20 cellular contexts compared by ENCODE assay signal in genomic region chr13:31110169-31110568, GRCh38. TPM values are rescaled to one million over a fixed set of nuclear protein-coding genes. Genes with fewer than 3 reads are reported as not detected.
DNase-seq lines count a peak whose midpoint lies in the region; ATAC-seq, FAIRE-seq and TF ChIP-seq lines count a peak whose summit lies in the region.
"Had no signal": no experiment of that assay in that cellular context is flagged by ENCODE, and none has a peak within 500 bp of the region (broad histone marks: within the 10 kb centered on the region; RNA-seq: fewer than 3 reads in every experiment).

No MANE protein-coding gene starts in this region.

- in situ Hi-C loops in HepG2 (cut with HindIII; ENCODE audit: extremely low pct_ligation_motif_present, low pct_unique_long_range_greater_than_20kb) = no loop called here

- H3K79me1 ChIP-seq in mesendoderm (ENCODE audit: low read length) = no peaks in the 10 kb centered on the region

- no peaks in the 10 kb centered on the region for H4K20me1 ChIP-seq in HepG2 (ENCODE audit: insufficient read depth, low read length)

- no peak for TF ChIP-seq EP300 in upper lobe of left lung (IDR thresholded peaks at IDR 0.05)
- no peak for TF ChIP-seq EP300 in HepG2 (IDR thresholded peaks at IDR 0.05; ENCODE audit: low read depth in 2 of 2, low read length in 2 of 2)
- TF ChIP-seq EP300 in HepG2 (CRISPR knock-in tag; IDR thresholded peaks at IDR 0.05; ENCODE audit: borderline replicate concordance) = no peak

- H3K4me3 ChIP-seq in mesendoderm (ENCODE audit: low read length) (no peak overlapping the region), upper lobe of left lung (no peak overlapping the region), HepG2 (replicated peaks in 1 of 3; ENCODE audit: insufficient read depth in 1 of 3, low read depth in 2 of 3, low read length in 3 of 3) (no peak overlapping the region), prostate gland (no peak overlapping the region)
- H3K4me3 ChIP-seq: A549 had no signal

- H3K27ac ChIP-seq in mesendoderm (ENCODE audit: low read depth, low read length) = no peak overlapping the region
- H3K27ac ChIP-seq in upper lobe of left lung = no peak overlapping the region
- H3K27ac ChIP-seq in HepG2 (ENCODE audit: extremely low read length, insufficient read depth, low read length) = no peak overlapping the region
- no peak overlapping the region for H3K27ac ChIP-seq in prostate gland
- H3K27ac ChIP-seq: 22Rv1, A549, C4-2B had no signal

- no CpG with 5 or more reads among the region's 7 CpGs for WGBS in mesendoderm (ENCODE audit: extremely low coverage, insufficient coverage, low lambda C conversion rate)
- 83 to 93% methylated on average over 4 to 7 of the region's 7 CpGs for WGBS in upper lobe of left lung, 2 donors
- 27% methylated on average over 1 of the region's 7 CpGs for WGBS in HepG2 (ENCODE audit: low lambda C conversion rate)
- WGBS in prostate gland = 96% methylated on average over 7 of the region's 7 CpGs

- POLR2A ChIA-PET in HepG2 (lab: Yijun Ruan, JAX) = no interaction called here
- POLR2A ChIA-PET in activated CD4-positive, alpha-beta T cell treated with anti-CD3 and anti-CD28 coated beads, Interleukin-2, amount 10 ng/mL, durations not matched to agents 7 days and 5 days (lab: Charles Lee) = no interaction called here

- no peak for TF ChIP-seq POLR2A in upper lobe of left lung (IDR thresholded peaks at IDR 0.05)
- TF ChIP-seq POLR2A in HepG2 (IDR thresholded peaks at IDR 0.05; ENCODE audit: insufficient read depth in 1 of 2, low read depth in 2 of 2, low read length in 2 of 2) = no peak
- no peak for TF ChIP-seq POLR2A in prostate gland (IDR thresholded peaks at IDR 0.05)

- H3K4me2 ChIP-seq in mesendoderm (ENCODE audit: low read length) (no peak overlapping the region), HepG2 (ENCODE audit: low read depth, low read length) (no peak overlapping the region)
- H3K4me2 ChIP-seq: A549 had no signal

- no peaks in the 10 kb centered on the region for H3K79me2 ChIP-seq in mesendoderm (ENCODE audit: control insufficient read depth, insufficient read depth, low read length)
- no peaks in the 10 kb centered on the region for H3K79me2 ChIP-seq in HepG2 (ENCODE audit: insufficient read depth, low read length)

- no peak overlapping the region for H3K23ac ChIP-seq in mesendoderm (ENCODE audit: low read length)

- no peak overlapping the region for H4K8ac ChIP-seq in mesendoderm (ENCODE audit: low read depth, low read length)

- H3K18ac ChIP-seq in mesendoderm (ENCODE audit: low read length) = no peak overlapping the region

- no peak for FAIRE-seq in HepG2 (lab: Jason Lieb, UNC)
- FAIRE-seq: A549, D721Med, G401.6, GM12891, GM19239, H1 had no signal

- no peak for TF ChIP-seq RAD21 in HepG2 (CRISPR knock-in tag; IDR thresholded peaks at IDR 0.05)

- no TSS peak for BruUV-seq in HepG2 (replicated peaks; lab: Mats Ljungman, UMichigan)

- H2BK15ac ChIP-seq in mesendoderm (replicated peaks; ENCODE audit: low read depth) = no peak overlapping the region

- H3K4me1 ChIP-seq in mesendoderm (ENCODE audit: control insufficient read depth, low read depth, low read length) (no peaks in the 10 kb centered on the region), upper lobe of left lung (no peaks in the 10 kb centered on the region), HepG2 (ENCODE audit: insufficient read depth, low read length) (no peaks in the 10 kb centered on the region), prostate gland (replicated peaks) (no peaks in the 10 kb centered on the region)
- H3K4me1 ChIP-seq: A549, Caco-2 had no signal

- TF ChIP-seq CTCF in upper lobe of left lung (IDR thresholded peaks at IDR 0.05) (no peak), HepG2 (CRISPR knock-in tag; IDR thresholded peaks at IDR 0.05) (no peak), prostate gland (IDR thresholded peaks at IDR 0.05) (no peak)

- no peak overlapping the region for H2AK5ac ChIP-seq in mesendoderm (ENCODE audit: low read length)

- no peak overlapping the region for H2AFZ ChIP-seq in HepG2 (ENCODE audit: low read length)

- H3K27ac Mint-ChIP-seq in activated naive CD8-positive, alpha-beta T cell treated with anti-CD3 and anti-CD28 coated beads, Interleukin-2, amount 50 U/mL, for 24 hours = no peak overlapping the region
- H3K27ac Mint-ChIP-seq in activated naive CD8-positive, alpha-beta T cell treated with anti-CD3 and anti-CD28 coated beads for 36 hours = no peak overlapping the region
- no peak overlapping the region for H3K27ac Mint-ChIP-seq in activated CD4-positive, alpha-beta T cell treated with anti-CD3 and anti-CD28 coated beads, Interleukin-2, amount 10 ng/mL, durations not matched to agents 7 days and 5 days
- H3K27ac Mint-ChIP-seq: CD4-positive, alpha-beta T cell; H9 had no signal

- no peak overlapping the region for H2BK5ac ChIP-seq in mesendoderm (ENCODE audit: low read length)

- H3K56ac ChIP-seq in mesendoderm (ENCODE audit: low read length) = peak overlapping the region; percentile 36

- peak; percentile 40 for ATAC-seq in activated naive CD8-positive, alpha-beta T cell treated with anti-CD3 and anti-CD28 coated beads, Interleukin-2, amount 50 U/mL, for 24 hours
- peak; percentile 8 to 38 for ATAC-seq in upper lobe of left lung (ENCODE audit: low FRiP score in 2 of 2)
- ATAC-seq in HepG2 = no peak
- ATAC-seq: A549 had no signal

- no peaks in the 10 kb centered on the region for H3K36me3 Mint-ChIP-seq in activated naive CD8-positive, alpha-beta T cell treated with anti-CD3 and anti-CD28 coated beads, Interleukin-2, amount 50 U/mL, for 24 hours (ENCODE audit: low read depth)
- no peaks in the 10 kb centered on the region for H3K36me3 Mint-ChIP-seq in activated naive CD8-positive, alpha-beta T cell treated with anti-CD3 and anti-CD28 coated beads for 36 hours
- H3K36me3 Mint-ChIP-seq in activated CD4-positive, alpha-beta T cell treated with anti-CD3 and anti-CD28 coated beads, Interleukin-2, amount 10 ng/mL, durations not matched to agents 7 days and 5 days (ENCODE audit: low read depth) = no peaks in the 10 kb centered on the region

- H3K4me3 Mint-ChIP-seq in activated naive CD8-positive, alpha-beta T cell treated with anti-CD3 and anti-CD28 coated beads, Interleukin-2, amount 50 U/mL, for 24 hours = no peak overlapping the region
- H3K4me3 Mint-ChIP-seq in activated naive CD8-positive, alpha-beta T cell treated with anti-CD3 and anti-CD28 coated beads for 36 hours = no peak overlapping the region
- no peak overlapping the region for H3K4me3 Mint-ChIP-seq in activated CD4-positive, alpha-beta T cell treated with anti-CD3 and anti-CD28 coated beads, Interleukin-2, amount 10 ng/mL, durations not matched to agents 7 days and 5 days
- H3K4me3 Mint-ChIP-seq: CD4-positive, alpha-beta T cell; H9 had no signal

- CTCF ChIA-PET in HepG2 (lab: Yijun Ruan, JAX; ENCODE audit: low intra/inter-chr PET ratio, low total read pairs) = no interaction called here
- CTCF ChIA-PET in activated CD4-positive, alpha-beta T cell treated with anti-CD3 and anti-CD28 coated beads, Interleukin-2, amount 10 ng/mL, durations not matched to agents 7 days and 5 days (lab: Charles Lee) = interaction anchor here (1.3 to 2.1 kb wide), 2 partner anchors 13 to 15 kb away, joined by 3 to 11 read pairs; no protein-coding TSS in a partner anchor

- H3K27me3 ChIP-seq in mesendoderm (ENCODE audit: insufficient read depth, low read length, poor library complexity) (no peaks in the 10 kb centered on the region), upper lobe of left lung (no peaks in the 10 kb centered on the region), HepG2 (ENCODE audit: control insufficient read depth in 1 of 2, insufficient read depth in 2 of 2, low read length in 2 of 2) (peaks cover 0 to 20% of the 10 kb centered on the region in 2 experiments; a peak in 2 of 5 replicates), prostate gland (replicated peaks; ENCODE audit: insufficient read depth) (no peaks in the 10 kb centered on the region)

- no peak for DNase-seq in activated naive CD8-positive, alpha-beta T cell treated with anti-CD3 and anti-CD28 coated beads, Interleukin-2, amount 50 U/mL, for 24 hours
- no peak for DNase-seq in activated naive CD8-positive, alpha-beta T cell treated with anti-CD3 and anti-CD28 coated beads for 36 hours
- DNase-seq in mesendoderm (no peak), upper lobe of left lung (no peak), HepG2 (ENCODE audit: low spot score) (no peak), prostate gland (ENCODE audit: low spot score) (no peak)
- no peak for DNase-seq in activated CD4-positive, alpha-beta T cell treated with anti-CD3 and anti-CD28 coated beads, Interleukin-2, amount 10 ng/mL, durations not matched to agents 7 days and 5 days
- DNase-seq: AML-193; Caco-2; CD4-positive, alpha-beta T cell; H9; IMR-90 had no signal

- H3K27me3 Mint-ChIP-seq in activated naive CD8-positive, alpha-beta T cell treated with anti-CD3 and anti-CD28 coated beads, Interleukin-2, amount 50 U/mL, for 24 hours = peaks cover 18% of the 10 kb centered on the region
- H3K27me3 Mint-ChIP-seq in activated naive CD8-positive, alpha-beta T cell treated with anti-CD3 and anti-CD28 coated beads for 36 hours = peaks cover 16% of the 10 kb centered on the region
- peaks cover 22% of the 10 kb centered on the region for H3K27me3 Mint-ChIP-seq in activated CD4-positive, alpha-beta T cell treated with anti-CD3 and anti-CD28 coated beads, Interleukin-2, amount 10 ng/mL, durations not matched to agents 7 days and 5 days
- H3K27me3 Mint-ChIP-seq: CD4-positive, alpha-beta T cell had no signal

- no peaks in the 10 kb centered on the region for H3K4me1 Mint-ChIP-seq in activated naive CD8-positive, alpha-beta T cell treated with anti-CD3 and anti-CD28 coated beads, Interleukin-2, amount 50 U/mL, for 24 hours
- no peaks in the 10 kb centered on the region for H3K4me1 Mint-ChIP-seq in activated naive CD8-positive, alpha-beta T cell treated with anti-CD3 and anti-CD28 coated beads for 36 hours
- H3K4me1 Mint-ChIP-seq in activated CD4-positive, alpha-beta T cell treated with anti-CD3 and anti-CD28 coated beads, Interleukin-2, amount 10 ng/mL, durations not matched to agents 7 days and 5 days = no peaks in the 10 kb centered on the region

- H3K9me3 Mint-ChIP-seq in activated naive CD8-positive, alpha-beta T cell treated with anti-CD3 and anti-CD28 coated beads, Interleukin-2, amount 50 U/mL, for 24 hours = no peaks in the 10 kb centered on the region
- H3K9me3 Mint-ChIP-seq in activated naive CD8-positive, alpha-beta T cell treated with anti-CD3 and anti-CD28 coated beads for 36 hours = no peaks in the 10 kb centered on the region
- no peaks in the 10 kb centered on the region for H3K9me3 Mint-ChIP-seq in activated CD4-positive, alpha-beta T cell treated with anti-CD3 and anti-CD28 coated beads, Interleukin-2, amount 10 ng/mL, durations not matched to agents 7 days and 5 days
- H3K9me3 Mint-ChIP-seq: CD4-positive, alpha-beta T cell; H9 had no signal

- intact Hi-C loops in HepG2 (cut with micrococcal nuclease; ENCODE audit: unreplicated experiment) (no loop called here), prostate gland (cut with DNase I) (no loop called here)

- H3K4ac ChIP-seq in mesendoderm (ENCODE audit: low read depth, low read length) = no peak overlapping the region

- no peak overlapping the region for H2BK120ac ChIP-seq in mesendoderm (ENCODE audit: low read depth, low read length)

- H3K9ac ChIP-seq in mesendoderm (ENCODE audit: low read length) (no peak overlapping the region), HepG2 (ENCODE audit: insufficient read depth, low read depth, low read length) (no peak overlapping the region)

- H3K36me3 ChIP-seq in mesendoderm (ENCODE audit: control insufficient read depth, insufficient read depth, low read length) = no peaks in the 10 kb centered on the region
- no peaks in the 10 kb centered on the region for H3K36me3 ChIP-seq in upper lobe of left lung
- no peaks in the 10 kb centered on the region for H3K36me3 ChIP-seq in HepG2 (replicated peaks in 1 of 2; ENCODE audit: control insufficient read depth in 1 of 2, insufficient read depth in 2 of 2, low read length in 2 of 2)
- H3K36me3 ChIP-seq in prostate gland = no peaks in the 10 kb centered on the region

- H3K9me3 ChIP-seq in upper lobe of left lung (no peaks in the 10 kb centered on the region), HepG2 (ENCODE audit: low read length) (no peaks in the 10 kb centered on the region), prostate gland (no peaks in the 10 kb centered on the region)
- H3K9me3 ChIP-seq: A549, Caco-2 had no signal

- H4K5ac ChIP-seq in mesendoderm (ENCODE audit: low read length) = no peak overlapping the region

RNA-seq across cellular contexts. Expression of gene HSPH1, which starts 51.5 kb away (rescaled TPM):
- 100 to 1,000 TPM; 267 TPM for total RNA-seq in activated naive CD8-positive, alpha-beta T cell treated with anti-CD3 and anti-CD28 coated beads for 36 hours
- polyA plus RNA-seq in mesendoderm (2013, experiment 1 of 2) = 120 TPM
- 115 TPM for polyA plus RNA-seq in mesendoderm (2013, experiment 2 of 2)
- total RNA-seq in upper lobe of left lung (10 to 100 TPM; 32.5 to 93.1 (median 53.2) TPM), HepG2 (2016; rRNA removed; fragmentation: Illumina TruSeq; extraction: Trizol) (62.9 and 131 TPM in 2 replicates), prostate gland (10 to 100 TPM; 33.5 to 60.6 TPM)
- total RNA-seq in HepG2 (2016; cell fraction: cytosol; rRNA removed; fragmentation: Illumina TruSeq; extraction: Trizol; ENCODE audit: low read depth) = 9.3 and 10.6 TPM in 2 replicates
- total RNA-seq in HepG2 (2016; cell fraction: insoluble cytoplasmic fraction; rRNA removed; fragmentation: Illumina TruSeq; extraction: Trizol) = 61.8 and 129 TPM in 2 replicates
- total RNA-seq in HepG2 (2016; cell fraction: membrane; rRNA removed; fragmentation: Illumina TruSeq; extraction: Trizol) = 29.7 and 34.1 TPM in 2 replicates
- total RNA-seq in HepG2 (2016; cell fraction: nucleus; rRNA removed; fragmentation: Illumina TruSeq; extraction: Trizol) = 73.1 and 87.7 TPM in 2 replicates
- polyA plus RNA-seq in HepG2 (2011; rRNA removed) = 11.2 and 13.0 TPM in 2 replicates
- 4.2 and 7.2 TPM in 2 replicates for polyA plus RNA-seq in HepG2 (2011; cell fraction: cytosol; rRNA removed)
- polyA plus RNA-seq in HepG2 (2011; cell fraction: nucleus; rRNA removed) = 11.8 and 15.2 TPM in 2 replicates
- 26.4 and 61.0 TPM in 2 replicates for polyA plus RNA-seq in HepG2 (2012)
- polyA plus RNA-seq in HepG2 (2016; cell fraction: cytosol; fragmentation: Illumina TruSeq; extraction: Trizol; ENCODE audit: low read depth) = 7.7 and 9.3 TPM in 2 replicates
- polyA plus RNA-seq in HepG2 (2016; cell fraction: insoluble cytoplasmic fraction; fragmentation: Illumina TruSeq; extraction: Trizol; ENCODE audit: low read depth) = 135 and 137 TPM in 2 replicates
- polyA plus RNA-seq in HepG2 (2016; cell fraction: membrane; fragmentation: Illumina TruSeq; extraction: Trizol; ENCODE audit: low read depth) = 20.4 and 27.2 TPM in 2 replicates
- polyA plus RNA-seq in HepG2 (2016; cell fraction: nucleus; fragmentation: Illumina TruSeq; extraction: Trizol; ENCODE audit: insufficient read depth, low read depth) = 102 and 104 TPM in 2 replicates
- 4.1 and 12.8 TPM in 2 replicates for polyA minus RNA-seq in HepG2 (2011; rRNA and poly(A)+ RNA removed; ENCODE audit: low replicate concordance)
- 16.3 and 18.9 TPM in 2 replicates for polyA minus RNA-seq in HepG2 (2011; cell fraction: cytosol; rRNA and poly(A)+ RNA removed)
- polyA minus RNA-seq in HepG2 (2011; cell fraction: nucleus; rRNA and poly(A)+ RNA removed) = 46.5 and 58.1 TPM in 2 replicates
- total RNA-seq in activated CD4-positive, alpha-beta T cell treated with anti-CD3 and anti-CD28 coated beads, Interleukin-2, amount 10 ng/mL, durations not matched to agents 7 days and 5 days = 100 to 1,000 TPM; 122 to 127 TPM
